23 cellular contexts compared by ENCODE assay signal in genomic region chr16:35140293-35140986, GRCh38.
"Had no signal": no experiment of that assay in that cellular context is flagged by ENCODE, and none has a peak within 500 bp of the region (broad histone marks: within the 10 kb centered on the region; RNA-seq: fewer than 3 reads in every experiment).

No MANE protein-coding gene starts in this region.

- DNase-seq: effector CD8-positive, alpha-beta T cell; endodermal cell; foreskin fibroblast; heart left ventricle; left colon; left ventricle myocardium inferior; naive B cell; psoas muscle; right cardiac atrium; stimulated activated CD4-positive, alpha-beta T cell treated with anti-CD3 and anti-CD28 coated beads, Interleukin-15, amount 100 ng/mL, for 24 hours; stimulated activated CD4-positive, alpha-beta T cell treated with anti-CD3 and anti-CD28 coated beads, Interleukin-2, amount 100 ng/mL, for 48 hours; stimulated activated naive CD4-positive, alpha-beta T cell; stimulated activated naive CD8-positive, alpha-beta T cell treated with anti-CD3 and anti-CD28 coated beads, Interleukin-15, amount 100 ng/mL, for 72 hours; thyroid gland; trophoblast cell had no signal

- H3K4me3 Mint-ChIP-seq: dendritic cell treated with granulocyte-macrophage colony-stimulating factor and Interleukin-4, amounts not matched to agents 40 ng/mL and 50 ng/mL, for 4 days; endodermal cell; memory B cell; mesothelial cell of epicardium; natural killer cell treated with Interleukin-12 subunit alpha and Interleukin-12 subunit beta and Interleukin-15 and Interleukin-18, amount 100 ng/mL, for 72 hours; neural crest cell; stimulated activated naive CD8-positive, alpha-beta T cell treated with anti-CD3 and anti-CD28 coated beads, Interleukin-15, amount 100 ng/mL, for 72 hours had no signal

- H3K36me3 Mint-ChIP-seq: memory B cell had no signal

- H3K4me1 Mint-ChIP-seq: endodermal cell; mesothelial cell of epicardium; naive B cell; neural crest cell; stimulated activated naive CD8-positive, alpha-beta T cell treated with anti-CD3 and anti-CD28 coated beads, Interleukin-15, amount 100 ng/mL, for 72 hours had no signal

- H3K27me3 Mint-ChIP-seq: dendritic cell treated with granulocyte-macrophage colony-stimulating factor and Interleukin-4, amounts not matched to agents 40 ng/mL and 50 ng/mL, for 4 days; memory B cell; naive B cell; natural killer cell treated with Interleukin-12 subunit alpha and Interleukin-12 subunit beta and Interleukin-15 and Interleukin-18, amount 100 ng/mL, for 72 hours; stimulated activated naive CD8-positive, alpha-beta T cell treated with anti-CD3 and anti-CD28 coated beads, Interleukin-15, amount 100 ng/mL, for 72 hours had no signal

- H3K27ac Mint-ChIP-seq: dendritic cell treated with granulocyte-macrophage colony-stimulating factor and Interleukin-4, amounts not matched to agents 40 ng/mL and 50 ng/mL, for 4 days; endodermal cell; memory B cell; mesothelial cell of epicardium; naive B cell; natural killer cell treated with Interleukin-12 subunit alpha and Interleukin-12 subunit beta and Interleukin-15 and Interleukin-18, amount 100 ng/mL, for 72 hours; stimulated activated naive CD8-positive, alpha-beta T cell treated with anti-CD3 and anti-CD28 coated beads, Interleukin-15, amount 100 ng/mL, for 72 hours had no signal

- ATAC-seq: esophagus mucosa; gastroesophageal sphincter; heart left ventricle; left colon; mucosa of descending colon; natural killer cell treated with Interleukin-12 subunit alpha and Interleukin-12 subunit beta and Interleukin-15 and Interleukin-18, amount 100 ng/mL, for 72 hours; psoas muscle; right cardiac atrium; stimulated activated naive CD8-positive, alpha-beta T cell treated with anti-CD3 and anti-CD28 coated beads, Interleukin-15, amount 100 ng/mL, for 72 hours had no signal
